1 cellular context compared by ENCODE assay signal in the genomic region with DNA sequence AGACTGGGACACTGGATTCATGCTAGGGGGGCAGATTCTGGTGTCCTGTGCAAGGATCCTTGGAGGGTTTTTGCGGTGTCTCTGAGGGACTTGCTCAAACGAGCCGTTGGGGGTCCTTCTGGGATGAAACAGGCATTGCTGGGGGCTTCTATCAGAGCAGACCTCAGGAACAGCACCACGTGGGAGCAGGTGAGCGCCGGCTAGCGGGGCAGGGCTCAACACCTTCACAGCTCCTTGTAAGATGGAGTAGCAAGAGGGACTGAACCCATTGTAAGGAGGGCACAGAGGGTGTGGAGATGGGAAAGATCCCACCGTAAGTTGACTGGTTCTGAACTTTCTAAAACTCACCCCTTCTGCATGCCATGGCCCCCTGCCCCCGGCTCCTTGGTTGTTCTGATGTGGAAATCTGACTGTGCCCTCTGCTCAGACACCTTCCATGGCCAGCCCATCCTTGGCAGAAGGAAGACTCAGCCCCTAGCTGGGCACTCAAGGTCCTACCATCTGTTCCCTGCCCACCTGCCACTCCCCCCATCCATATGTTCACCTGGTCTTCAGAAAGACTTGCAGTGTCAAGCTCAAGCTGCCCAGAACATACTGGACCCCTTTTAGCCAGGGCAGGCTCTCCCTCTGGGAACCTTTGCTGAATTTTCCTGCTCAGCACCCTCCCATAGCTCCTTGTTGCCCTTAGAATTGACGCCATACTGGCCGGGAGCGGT.
TF ChIP-seq lines count a peak whose summit lies in the region.

No MANE protein-coding gene starts in this region.

TF ChIP-seq in GM12878, 131 proteins besides CTCF, POLR2A, EP300 and RAD21:
- TF ChIP-seq CHD4 (IDR thresholded peaks at IDR 0.05) (no peak), ZNF217 (IDR thresholded peaks at IDR 0.05) (no peak), LARP7 (IDR thresholded peaks at IDR 0.05) (no peak), GABPA (IDR thresholded peaks at IDR 0.05; ENCODE audit: low read depth) (no peak), ZNF24 (IDR thresholded peaks at IDR 0.05) (no peak), IRF4 (IDR thresholded peaks at IDR 0.05; ENCODE audit: low read depth, low read length) (no peak), HCFC1 (IDR thresholded peaks at IDR 0.05; ENCODE audit: low read length) (no peak), TCF7 (IDR thresholded peaks at IDR 0.05; ENCODE audit: borderline replicate concordance) (no peak), ZZZ3 (IDR thresholded peaks at IDR 0.05; ENCODE audit: control insufficient read depth, insufficient read length, low read depth) (no peak), RUNX3 (IDR thresholded peaks at IDR 0.05; ENCODE audit: low read length) (no peak), CBX5 (IDR thresholded peaks at IDR 0.05; ENCODE audit: low read depth) (no peak), FOS (IDR thresholded peaks at IDR 0.05; ENCODE audit: borderline replicate concordance, extremely low read depth, insufficient read length) (no peak), TCF12 (IDR thresholded peaks at IDR 0.05; ENCODE audit: low read depth, low read length) (no peak), CEBPB (IDR thresholded peaks at IDR 0.05; ENCODE audit: borderline replicate concordance in 1 of 2, low read depth in 2 of 2, low read length in 2 of 2) (no peak), GATAD2B (conservative IDR thresholded peaks at IDR 0.05; ENCODE audit: low read depth) (no peak)
- TF ChIP-seq, protein P1, sequence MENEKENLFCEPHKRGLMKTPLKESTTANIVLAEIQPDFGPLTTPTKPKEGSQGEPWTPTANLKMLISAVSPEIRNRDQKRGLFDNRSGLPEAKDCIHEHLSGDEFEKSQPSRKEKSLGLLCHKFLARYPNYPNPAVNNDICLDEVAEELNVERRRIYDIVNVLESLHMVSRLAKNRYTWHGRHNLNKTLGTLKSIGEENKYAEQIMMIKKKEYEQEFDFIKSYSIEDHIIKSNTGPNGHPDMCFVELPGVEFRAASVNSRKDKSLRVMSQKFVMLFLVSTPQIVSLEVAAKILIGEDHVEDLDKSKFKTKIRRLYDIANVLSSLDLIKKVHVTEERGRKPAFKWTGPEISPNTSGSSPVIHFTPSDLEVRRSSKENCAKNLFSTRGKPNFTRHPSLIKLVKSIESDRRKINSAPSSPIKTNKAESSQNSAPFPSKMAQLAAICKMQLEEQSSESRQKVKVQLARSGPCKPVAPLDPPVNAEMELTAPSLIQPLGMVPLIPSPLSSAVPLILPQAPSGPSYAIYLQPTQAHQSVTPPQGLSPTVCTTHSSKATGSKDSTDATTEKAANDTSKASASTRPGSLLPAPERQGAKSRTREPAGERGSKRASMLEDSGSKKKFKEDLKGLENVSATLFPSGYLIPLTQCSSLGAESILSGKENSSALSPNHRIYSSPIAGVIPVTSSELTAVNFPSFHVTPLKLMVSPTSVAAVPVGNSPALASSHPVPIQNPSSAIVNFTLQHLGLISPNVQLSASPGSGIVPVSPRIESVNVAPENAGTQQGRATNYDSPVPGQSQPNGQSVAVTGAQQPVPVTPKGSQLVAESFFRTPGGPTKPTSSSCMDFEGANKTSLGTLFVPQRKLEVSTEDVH (IDR thresholded peaks at IDR 0.05; ENCODE audit: low read depth, partially characterized antibody), result no peak
- TF ChIP-seq, protein P2, sequence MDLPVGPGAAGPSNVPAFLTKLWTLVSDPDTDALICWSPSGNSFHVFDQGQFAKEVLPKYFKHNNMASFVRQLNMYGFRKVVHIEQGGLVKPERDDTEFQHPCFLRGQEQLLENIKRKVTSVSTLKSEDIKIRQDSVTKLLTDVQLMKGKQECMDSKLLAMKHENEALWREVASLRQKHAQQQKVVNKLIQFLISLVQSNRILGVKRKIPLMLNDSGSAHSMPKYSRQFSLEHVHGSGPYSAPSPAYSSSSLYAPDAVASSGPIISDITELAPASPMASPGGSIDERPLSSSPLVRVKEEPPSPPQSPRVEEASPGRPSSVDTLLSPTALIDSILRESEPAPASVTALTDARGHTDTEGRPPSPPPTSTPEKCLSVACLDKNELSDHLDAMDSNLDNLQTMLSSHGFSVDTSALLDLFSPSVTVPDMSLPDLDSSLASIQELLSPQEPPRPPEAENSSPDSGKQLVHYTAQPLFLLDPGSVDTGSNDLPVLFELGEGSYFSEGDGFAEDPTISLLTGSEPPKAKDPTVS (IDR thresholded peaks at IDR 0.05; ENCODE audit: low read depth, low read length), result no peak
- TF ChIP-seq, protein P3, sequence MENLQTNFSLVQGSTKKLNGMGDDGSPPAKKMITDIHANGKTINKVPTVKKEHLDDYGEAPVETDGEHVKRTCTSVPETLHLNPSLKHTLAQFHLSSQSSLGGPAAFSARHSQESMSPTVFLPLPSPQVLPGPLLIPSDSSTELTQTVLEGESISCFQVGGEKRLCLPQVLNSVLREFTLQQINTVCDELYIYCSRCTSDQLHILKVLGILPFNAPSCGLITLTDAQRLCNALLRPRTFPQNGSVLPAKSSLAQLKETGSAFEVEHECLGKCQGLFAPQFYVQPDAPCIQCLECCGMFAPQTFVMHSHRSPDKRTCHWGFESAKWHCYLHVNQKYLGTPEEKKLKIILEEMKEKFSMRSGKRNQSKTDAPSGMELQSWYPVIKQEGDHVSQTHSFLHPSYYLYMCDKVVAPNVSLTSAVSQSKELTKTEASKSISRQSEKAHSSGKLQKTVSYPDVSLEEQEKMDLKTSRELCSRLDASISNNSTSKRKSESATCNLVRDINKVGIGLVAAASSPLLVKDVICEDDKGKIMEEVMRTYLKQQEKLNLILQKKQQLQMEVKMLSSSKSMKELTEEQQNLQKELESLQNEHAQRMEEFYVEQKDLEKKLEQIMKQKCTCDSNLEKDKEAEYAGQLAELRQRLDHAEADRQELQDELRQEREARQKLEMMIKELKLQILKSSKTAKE (IDR thresholded peaks at IDR 0.05; ENCODE audit: low read depth, poor library complexity, severe bottlenecking), result no peak
- TF ChIP-seq, protein P4, sequence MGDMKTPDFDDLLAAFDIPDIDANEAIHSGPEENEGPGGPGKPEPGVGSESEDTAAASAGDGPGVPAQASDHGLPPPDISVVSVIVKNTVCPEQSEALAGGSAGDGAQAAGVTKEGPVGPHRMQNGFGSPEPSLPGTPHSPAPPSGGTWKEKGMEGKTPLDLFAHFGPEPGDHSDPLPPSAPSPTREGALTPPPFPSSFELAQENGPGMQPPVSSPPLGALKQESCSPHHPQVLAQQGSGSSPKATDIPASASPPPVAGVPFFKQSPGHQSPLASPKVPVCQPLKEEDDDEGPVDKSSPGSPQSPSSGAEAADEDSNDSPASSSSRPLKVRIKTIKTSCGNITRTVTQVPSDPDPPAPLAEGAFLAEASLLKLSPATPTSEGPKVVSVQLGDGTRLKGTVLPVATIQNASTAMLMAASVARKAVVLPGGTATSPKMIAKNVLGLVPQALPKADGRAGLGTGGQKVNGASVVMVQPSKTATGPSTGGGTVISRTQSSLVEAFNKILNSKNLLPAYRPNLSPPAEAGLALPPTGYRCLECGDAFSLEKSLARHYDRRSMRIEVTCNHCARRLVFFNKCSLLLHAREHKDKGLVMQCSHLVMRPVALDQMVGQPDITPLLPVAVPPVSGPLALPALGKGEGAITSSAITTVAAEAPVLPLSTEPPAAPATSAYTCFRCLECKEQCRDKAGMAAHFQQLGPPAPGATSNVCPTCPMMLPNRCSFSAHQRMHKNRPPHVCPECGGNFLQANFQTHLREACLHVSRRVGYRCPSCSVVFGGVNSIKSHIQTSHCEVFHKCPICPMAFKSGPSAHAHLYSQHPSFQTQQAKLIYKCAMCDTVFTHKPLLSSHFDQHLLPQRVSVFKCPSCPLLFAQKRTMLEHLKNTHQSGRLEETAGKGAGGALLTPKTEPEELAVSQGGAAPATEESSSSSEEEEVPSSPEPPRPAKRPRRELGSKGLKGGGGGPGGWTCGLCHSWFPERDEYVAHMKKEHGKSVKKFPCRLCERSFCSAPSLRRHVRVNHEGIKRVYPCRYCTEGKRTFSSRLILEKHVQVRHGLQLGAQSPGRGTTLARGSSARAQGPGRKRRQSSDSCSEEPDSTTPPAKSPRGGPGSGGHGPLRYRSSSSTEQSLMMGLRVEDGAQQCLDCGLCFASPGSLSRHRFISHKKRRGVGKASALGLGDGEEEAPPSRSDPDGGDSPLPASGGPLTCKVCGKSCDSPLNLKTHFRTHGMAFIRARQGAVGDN (IDR thresholded peaks at IDR 0.05), result no peak
- TF ChIP-seq, protein P5, sequence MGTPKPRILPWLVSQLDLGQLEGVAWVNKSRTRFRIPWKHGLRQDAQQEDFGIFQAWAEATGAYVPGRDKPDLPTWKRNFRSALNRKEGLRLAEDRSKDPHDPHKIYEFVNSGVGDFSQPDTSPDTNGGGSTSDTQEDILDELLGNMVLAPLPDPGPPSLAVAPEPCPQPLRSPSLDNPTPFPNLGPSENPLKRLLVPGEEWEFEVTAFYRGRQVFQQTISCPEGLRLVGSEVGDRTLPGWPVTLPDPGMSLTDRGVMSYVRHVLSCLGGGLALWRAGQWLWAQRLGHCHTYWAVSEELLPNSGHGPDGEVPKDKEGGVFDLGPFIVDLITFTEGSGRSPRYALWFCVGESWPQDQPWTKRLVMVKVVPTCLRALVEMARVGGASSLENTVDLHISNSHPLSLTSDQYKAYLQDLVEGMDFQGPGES (IDR thresholded peaks at IDR 0.05), result no peak
